8 cellular contexts compared by ENCODE assay signal in the genomic region with DNA sequence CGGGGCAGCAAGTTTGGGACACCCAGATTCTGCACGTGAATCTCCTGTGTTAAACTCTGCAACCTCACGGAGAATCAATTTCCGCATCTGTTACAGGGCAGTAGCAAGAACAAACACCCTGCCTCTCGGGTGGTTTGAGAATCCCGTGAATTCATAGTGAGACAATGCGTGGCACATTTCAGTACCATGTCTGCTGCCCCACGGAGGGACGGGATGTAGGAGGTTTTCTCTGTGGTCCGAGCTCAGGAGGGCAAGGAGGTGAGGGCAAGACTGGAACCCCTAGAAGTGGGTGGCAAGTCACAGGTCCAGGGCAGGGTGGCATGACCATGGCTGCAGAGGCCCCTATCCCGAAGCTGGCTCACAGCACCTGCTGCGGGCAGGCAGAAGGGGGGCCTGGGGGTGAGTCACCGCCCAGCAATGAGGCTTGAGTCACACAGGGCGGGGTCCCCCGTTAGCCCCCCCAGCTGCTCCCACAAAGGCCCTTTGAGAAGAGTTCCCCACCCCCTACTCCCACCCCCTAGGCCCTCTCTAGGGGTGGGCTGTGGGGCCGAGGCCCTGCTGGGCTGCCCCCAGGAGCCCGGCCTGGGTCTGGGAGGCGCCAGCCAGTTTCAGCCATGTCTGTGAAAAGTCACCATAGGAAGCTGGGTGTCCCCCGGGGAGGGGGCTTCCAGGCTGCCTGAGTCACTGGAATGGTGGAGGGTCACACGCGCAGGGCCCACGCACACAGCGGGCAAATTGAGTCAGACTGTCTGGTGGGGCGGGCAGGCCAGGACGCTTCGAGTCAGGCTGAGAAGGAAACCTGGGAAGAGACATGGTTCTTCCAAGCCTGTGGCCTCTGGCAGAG. TPM values are rescaled to one million over a fixed set of nuclear protein-coding genes. Genes with fewer than 3 reads are reported as not detected.
DNase-seq lines count a peak whose midpoint lies in the region; ATAC-seq and TF ChIP-seq lines count a peak whose summit lies in the region.

No MANE protein-coding gene starts in this region.

- H3K9me3 Mint-ChIP-seq in CD14-positive monocyte (no peaks in the 10 kb centered on the region), type B pancreatic cell (no peaks in the 10 kb centered on the region)
- peaks cover 0 to 3% (median 0%) of the 10 kb centered on the region in 9 donors for H3K9me3 Mint-ChIP-seq in naive thymus-derived CD8-positive, alpha-beta T cell

- POLR2A ChIA-PET in naive thymus-derived CD8-positive, alpha-beta T cell (lab: Charles Lee), result interaction anchor here (0.5 to 5.5 kb wide), 5 partner anchors 10 to 1759 kb away, joined by 3 to 65 read pairs (median 5); a partner anchor contains a TSS

- H3K4me1 ChIP-seq in fibroblast of lung (ENCODE audit: control insufficient read depth, extremely low read depth, insufficient read depth, low read length), result peaks cover 34% of the 10 kb centered on the region

- DNase-seq in CD14-positive monocyte (ENCODE audit: low spot score) (peak; percentile 97), NCI-H69 (lab: John Stamatoyannopoulos, UW) (peak; percentile 76), activated gamma-delta T cell (lab: John Stamatoyannopoulos, UW) (peak; percentile 53), fibroblast of lung (ENCODE audit: low read depth in 2 of 2) (peak; percentile 95 to 96), type B pancreatic cell (ENCODE audit: extremely low spot score, unreplicated experiment) (no peak)
- peak in 3 of 10 donors; percentile 53 to 80 (median 69) for DNase-seq in naive thymus-derived CD8-positive, alpha-beta T cell

- peak overlapping the region; percentile 79 for H3K4me2 ChIP-seq in fibroblast of lung (ENCODE audit: extremely low read depth, insufficient read depth, low read length)

- peak overlapping the region; percentile 34 to 41 (median 40) for H3K4me3 ChIP-seq in fibroblast of lung (replicated peaks in 1 of 4; ENCODE audit: control extremely low read depth in 1 of 4, insufficient read depth in 1 of 4, low read depth in 3 of 4, low read length in 4 of 4)

- H3K79me2 ChIP-seq in fibroblast of lung (ENCODE audit: control insufficient read depth, insufficient read depth, low read length), result no peaks in the 10 kb centered on the region

- H3K36me3 Mint-ChIP-seq in CD14-positive monocyte (peaks cover 0 to 2% of the 10 kb centered on the region in 2 donors), type B pancreatic cell (no peaks in the 10 kb centered on the region)
- H3K36me3 Mint-ChIP-seq in naive thymus-derived CD8-positive, alpha-beta T cell, result peaks cover 0 to 4% (median 3%) of the 10 kb centered on the region in 3 donors

- no peaks in the 10 kb centered on the region for H3K36me3 ChIP-seq in fibroblast of lung (ENCODE audit: control insufficient read depth, insufficient read depth, low read length)

- H3K27ac ChIP-seq in fibroblast of lung (ENCODE audit: insufficient read depth, low read length), result peak overlapping the region; percentile 100

- no peaks in the 10 kb centered on the region for H3K9me3 ChIP-seq in fibroblast of lung (ENCODE audit: control insufficient read depth, insufficient read depth, low read depth, low read length)

- peak overlapping the region; percentile 93 for H3K9ac ChIP-seq in fibroblast of lung (ENCODE audit: insufficient read depth, low read length)

- H3K4me3 Mint-ChIP-seq in CD14-positive monocyte (peak overlapping the region; percentile 80 to 88), type B pancreatic cell (peak overlapping the region; percentile 83)
- H3K4me3 Mint-ChIP-seq in naive thymus-derived CD8-positive, alpha-beta T cell, result peak overlapping the region in 9 of 10 donors; percentile 30 to 84 (median 61)

- peaks cover 0 to 5% (median 2%) of the 10 kb centered on the region in 3 donors for H3K27me3 Mint-ChIP-seq in CD14-positive monocyte (ENCODE audit: low read depth in 3 of 3)
- peaks cover 0 to 4% (median 0%) of the 10 kb centered on the region in 5 donors for H3K27me3 Mint-ChIP-seq in naive thymus-derived CD8-positive, alpha-beta T cell
- no peaks in the 10 kb centered on the region for H3K27me3 Mint-ChIP-seq in type B pancreatic cell

- H4K20me1 ChIP-seq in fibroblast of lung (ENCODE audit: control insufficient read depth, extremely low read depth, insufficient read depth, low read length), result no peaks in the 10 kb centered on the region

- no peak for ATAC-seq in naive thymus-derived CD8-positive, alpha-beta T cell
- ATAC-seq in GM19463 (IDR thresholded peaks at IDR 0.05; ENCODE audit: unreplicated experiment) (no peak), HG03457 (IDR thresholded peaks at IDR 0.05; ENCODE audit: unreplicated experiment) (no peak)

- H3K4me1 Mint-ChIP-seq in CD14-positive monocyte (peaks cover 44% of the 10 kb centered on the region), type B pancreatic cell (ENCODE audit: unreplicated experiment) (peaks cover 17% of the 10 kb centered on the region)
- peaks cover 18 to 35% (median 27%) of the 10 kb centered on the region in 4 donors for H3K4me1 Mint-ChIP-seq in naive thymus-derived CD8-positive, alpha-beta T cell

- TF ChIP-seq CTCF in CD14-positive monocyte (IDR thresholded peaks at IDR 0.05) (no peak), fibroblast of lung (conservative IDR thresholded peaks at IDR 0.05 in 1 of 2, IDR thresholded peaks at IDR 0.05 in 1 of 2; ENCODE audit: low read depth in 1 of 2, low read length in 2 of 2) (no peak), type B pancreatic cell (conservative IDR thresholded peaks at IDR 0.05) (no peak)

- H3K27me3 ChIP-seq in fibroblast of lung (ENCODE audit: control insufficient read depth, insufficient read depth, low read length), result no peaks in the 10 kb centered on the region

- H2AFZ ChIP-seq in fibroblast of lung (ENCODE audit: low read length), result no peak overlapping the region

- intact Hi-C loops in CD14-positive monocyte (cut with micrococcal nuclease), result loop anchor here (1.0 to 5.0 kb wide), 3 partner anchors 10 to 119 kb away; no protein-coding TSS in a partner anchor

- H3K27ac Mint-ChIP-seq in CD14-positive monocyte (peak overlapping the region; percentile 98 to 99 (median 99)), type B pancreatic cell (peak overlapping the region; percentile 97)
- peak overlapping the region; percentile 80 to 100 (median 92) for H3K27ac Mint-ChIP-seq in naive thymus-derived CD8-positive, alpha-beta T cell

RNA-seq across cellular contexts. Expression of gene NANOS3, which starts 25.8 kb away (rescaled TPM):
- polyA plus RNA-seq in CD14-positive monocyte (not detected), fibroblast of lung (not detected in 2 replicates)
- total RNA-seq in fibroblast of lung (not detected in 2 replicates), type B pancreatic cell (ENCODE audit: low replicate concordance) (0.69 and 2.8 TPM in 2 replicates)
- polyA plus RNA-seq in fibroblast of lung (2012), result 0.83 and 1.5 TPM in 2 replicates
- polyA minus RNA-seq in fibroblast of lung (ENCODE audit: low replicate concordance), result not detected in 2 replicates
- total RNA-seq in naive thymus-derived CD8-positive, alpha-beta T cell, result not detected
- polyA plus RNA-seq in naive thymus-derived CD8-positive, alpha-beta T cell, result not detected

RNA-seq across cellular contexts. Expression of gene BRME1, which starts 54.8 kb away (rescaled TPM):
- polyA plus RNA-seq in CD14-positive monocyte (under 1 TPM in 1 of 2 donors, not detected in 1; 0.28 TPM), fibroblast of lung (0.23 and 0.29 TPM in 2 replicates)
- total RNA-seq in fibroblast of lung (0.51 and 0.83 TPM in 2 replicates), type B pancreatic cell (ENCODE audit: low replicate concordance) (3.5 and 9.2 TPM in 2 replicates)
- polyA plus RNA-seq in fibroblast of lung (2012), result 0.26 and 0.40 TPM in 2 replicates
- 0.20 TPM in 1 of 2 replicates, not detected in the other for polyA minus RNA-seq in fibroblast of lung (ENCODE audit: low replicate concordance)
- total RNA-seq in naive thymus-derived CD8-positive, alpha-beta T cell, result 1 to 10 TPM; 3.0 to 3.7 TPM
- under 1 TPM; 0.49 to 0.94 (median 0.76) TPM for polyA plus RNA-seq in naive thymus-derived CD8-positive, alpha-beta T cell

RNA-seq across cellular contexts. Expression of gene CC2D1A, which starts 54.9 kb away (rescaled TPM):
- polyA plus RNA-seq in CD14-positive monocyte, result 1 to 10 TPM; 4.6 to 6.2 TPM
- 5.1 and 10.6 TPM in 2 replicates for total RNA-seq in fibroblast of lung
- polyA plus RNA-seq in fibroblast of lung, result 7.0 and 9.3 TPM in 2 replicates
- polyA plus RNA-seq in fibroblast of lung (2012), result 14.2 and 16.7 TPM in 2 replicates
- 15.3 and 30.0 TPM in 2 replicates for polyA minus RNA-seq in fibroblast of lung (ENCODE audit: low replicate concordance)
- 10 to 100 TPM; 29.7 to 30.7 TPM for total RNA-seq in naive thymus-derived CD8-positive, alpha-beta T cell
- 10 to 100 TPM in 1 of 3 donors, 1 to 10 TPM in 2; 4.3 to 10.5 (median 5.5) TPM for polyA plus RNA-seq in naive thymus-derived CD8-positive, alpha-beta T cell
- 35.4 and 42.3 TPM in 2 replicates for total RNA-seq in type B pancreatic cell (ENCODE audit: low replicate concordance)

RNA-seq across cellular contexts. Expression of gene ZSWIM4, which starts 55.9 kb away (rescaled TPM):
- polyA plus RNA-seq in CD14-positive monocyte (under 1 TPM; 0.19 to 0.23 TPM), fibroblast of lung (1.6 and 2.0 TPM in 2 replicates)
- total RNA-seq in fibroblast of lung (5.6 and 6.7 TPM in 2 replicates), type B pancreatic cell (ENCODE audit: low replicate concordance) (15.0 and 15.7 TPM in 2 replicates)
- polyA plus RNA-seq in fibroblast of lung (2012), result 2.8 and 3.3 TPM in 2 replicates
- polyA minus RNA-seq in fibroblast of lung (ENCODE audit: low replicate concordance), result 4.4 and 6.1 TPM in 2 replicates
- 1 to 10 TPM; 7.8 to 8.1 TPM for total RNA-seq in naive thymus-derived CD8-positive, alpha-beta T cell
- 1 to 10 TPM in 2 of 3 donors, under 1 TPM in 1; 0.30 to 1.5 (median 1.1) TPM for polyA plus RNA-seq in naive thymus-derived CD8-positive, alpha-beta T cell
